ENCODE assay signal across 8 cellular contexts in the genomic region with DNA sequence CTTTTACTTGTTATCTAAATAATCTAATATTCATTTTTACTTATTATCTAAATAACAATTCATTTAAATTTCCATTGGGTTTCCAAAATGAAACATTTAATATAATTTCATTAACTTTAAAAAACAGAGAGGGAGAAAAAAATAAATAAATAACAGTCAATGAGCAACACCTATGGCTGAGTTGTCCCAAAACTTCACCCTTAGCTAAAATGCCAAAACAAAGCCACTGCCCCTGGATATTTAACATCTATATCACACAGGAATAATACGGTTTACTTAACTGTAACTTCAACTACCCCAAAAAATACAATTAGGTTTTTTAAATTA. TPM values are rescaled to one million over a fixed set of nuclear protein-coding genes. Genes with fewer than 3 reads are reported as not detected.
DNase-seq lines count a peak whose midpoint lies in the region; ATAC-seq and TF ChIP-seq lines count a peak whose summit lies in the region.

No MANE protein-coding gene starts in this region.

- DNase-seq in GM12865 (ENCODE audit: low read depth) (no peak), SJCRH30 (no peak), epithelial cell of proximal tubule (ENCODE audit: low read depth) (no peak), gastrocnemius medialis (no peak), NCI-H128 (lab: John Stamatoyannopoulos, UW; ENCODE audit: unreplicated experiment) (no peak), NCI-H510A treated with DMSO at 0.1 percent for 48 hours (lab: John Stamatoyannopoulos, UW) (no peak), activated gamma-delta T cell treated with Interleukin-2 at 50 U/mL for 16 hours (no peak), SKM-1 (lab: John Stamatoyannopoulos, UW; ENCODE audit: unreplicated experiment) (no peak)

- H3K27me3 ChIP-seq in SJCRH30 = no peaks in the 10 kb centered on the region
- H3K27me3 ChIP-seq in gastrocnemius medialis = no peaks in the 10 kb centered on the region

- TF ChIP-seq CTCF in GM12865 (IDR thresholded peaks at IDR 0.05; ENCODE audit: insufficient read depth, low read depth, low read length, missing control alignments) (no peak), epithelial cell of proximal tubule (conservative IDR thresholded peaks at IDR 0.05; ENCODE audit: low read depth, low read length) (no peak), gastrocnemius medialis (IDR thresholded peaks at IDR 0.05 in 4 of 5, conservative IDR thresholded peaks at IDR 0.05 in 1 of 5) (no peak)

- in situ Hi-C loops in gastrocnemius medialis (cut with MboI; ENCODE audit: low sequenced_read_pairs in 4 of 4) = no loop called here

- TF ChIP-seq POLR2A in gastrocnemius medialis (IDR thresholded peaks at IDR 0.05) = no peak

- H3K4me3 ChIP-seq in GM12865 (ENCODE audit: low read depth, low read length) (peak overlapping the region; percentile 96), SJCRH30 (peak overlapping the region; percentile 45), epithelial cell of proximal tubule (ENCODE audit: low read depth, low read length) (peak overlapping the region; percentile 59), gastrocnemius medialis (peak overlapping the region in 2 of 4 donors; percentile 2 to 18)

- H3K4me1 ChIP-seq in SJCRH30 = peaks cover 5% of the 10 kb centered on the region; the same call in 1 of the 2 replicates
- H3K4me1 ChIP-seq in gastrocnemius medialis = peaks cover 48 to 67% of the 10 kb centered on the region in 2 donors

- intact Hi-C loops in gastrocnemius medialis (cut with DNase I; ENCODE audit: low total_unique reads) = loop anchor here (5.0 kb wide), 2 partner anchors 36 to 44 kb away; a partner anchor contains a TSS

- H3K36me3 ChIP-seq in SJCRH30 = no peaks in the 10 kb centered on the region
- H3K36me3 ChIP-seq in gastrocnemius medialis = no peaks in the 10 kb centered on the region

- no peaks in the 10 kb centered on the region for H3K9me3 ChIP-seq in SJCRH30 (replicated peaks)
- no peaks in the 10 kb centered on the region for H3K9me3 ChIP-seq in gastrocnemius medialis

- H3K27ac ChIP-seq in SJCRH30 (peak overlapping the region; percentile 47), gastrocnemius medialis (peak overlapping the region; percentile 66 to 77 (median 72))

- no peak for ATAC-seq in gastrocnemius medialis

RNA-seq across cellular contexts. Expression of a gene that starts 0.6 kb away (rescaled TPM):
- total RNA-seq in SJCRH30 (2014; rRNA removed; shearing (Covaris generic)) = 30.5 and 32.7 TPM in 2 replicates
- total RNA-seq in epithelial cell of proximal tubule (19.5 and 28.5 TPM in 2 replicates), gastrocnemius medialis (10 to 100 TPM; 24.8 to 48.7 (median 33.7) TPM)

RNA-seq across cellular contexts. Expression of a gene that starts 42.8 kb away (rescaled TPM):
- 14.4 and 15.3 TPM in 2 replicates for total RNA-seq in SJCRH30 (2014; rRNA removed; shearing (Covaris generic))
- total RNA-seq in epithelial cell of proximal tubule = 9.8 and 17.9 TPM in 2 replicates
- 10 to 100 TPM; 20.2 to 31.3 (median 25.5) TPM for total RNA-seq in gastrocnemius medialis
